22 cellular contexts compared by ENCODE assay signal in genomic region chr6:111689946-111690345, GRCh38.
DNase-seq lines count a peak whose midpoint lies in the region; ATAC-seq and TF ChIP-seq lines count a peak whose summit lies in the region.
"Had no signal": no experiment of that assay in that cellular context is flagged by ENCODE, and none has a peak within 500 bp of the region (broad histone marks: within the 10 kb centered on the region; RNA-seq: fewer than 3 reads in every experiment).

No MANE protein-coding gene starts in this region.

- peaks cover 29% of the 10 kb centered on the region for H3K4me1 ChIP-seq in rectal smooth muscle tissue (ENCODE audit: control insufficient read depth, insufficient read depth, low read length)

- H3K4me1 Mint-ChIP-seq in activated T-cell treated with anti-CD3 and anti-CD28 coated beads, Interleukin-2, amount 50 U/mL, for 24 hours (ENCODE audit: low read depth) = peaks cover 77% of the 10 kb centered on the region
- H3K4me1 Mint-ChIP-seq in activated T-cell treated with anti-CD3 and anti-CD28 coated beads, Interleukin-2, amount 50 U/mL, for 4 hours (ENCODE audit: low read depth) = peaks cover 63% of the 10 kb centered on the region

- no peaks in the 10 kb centered on the region for H3K9me3 Mint-ChIP-seq in activated T-cell treated with anti-CD3 and anti-CD28 coated beads, Interleukin-2, amount 50 U/mL, for 24 hours
- H3K9me3 Mint-ChIP-seq in activated T-cell treated with anti-CD3 and anti-CD28 coated beads, Interleukin-2, amount 50 U/mL, for 4 hours = no peaks in the 10 kb centered on the region
- H3K9me3 Mint-ChIP-seq: activated naive CD8-positive, alpha-beta T cell treated with anti-CD3 and anti-CD28 coated beads, Interleukin-2, amount 10 ng/mL, durations not matched to agents 7 days and 5 days had no signal

- H3K4me3 Mint-ChIP-seq in activated T-cell treated with anti-CD3 and anti-CD28 coated beads, Interleukin-2, amount 50 U/mL, for 24 hours = no peak overlapping the region
- no peak overlapping the region for H3K4me3 Mint-ChIP-seq in activated T-cell treated with anti-CD3 and anti-CD28 coated beads, Interleukin-2, amount 50 U/mL, for 4 hours
- H3K4me3 Mint-ChIP-seq: activated naive CD8-positive, alpha-beta T cell treated with anti-CD3 and anti-CD28 coated beads, Interleukin-2, amount 10 ng/mL, durations not matched to agents 7 days and 5 days had no signal

- H3K36me3 Mint-ChIP-seq in activated T-cell treated with anti-CD3 and anti-CD28 coated beads, Interleukin-2, amount 50 U/mL, for 24 hours (ENCODE audit: low read depth) = peaks cover 99% of the 10 kb centered on the region
- H3K36me3 Mint-ChIP-seq in activated T-cell treated with anti-CD3 and anti-CD28 coated beads, Interleukin-2, amount 50 U/mL, for 4 hours (ENCODE audit: insufficient read depth) = peaks cover 79% of the 10 kb centered on the region

- peaks cover 3% of the 10 kb centered on the region for H3K36me3 ChIP-seq in rectal smooth muscle tissue (ENCODE audit: control insufficient read depth, insufficient read depth, low read length)

- H3K9ac ChIP-seq in rectal smooth muscle tissue (ENCODE audit: low read length) = no peak overlapping the region

- no peak for TF ChIP-seq CTCF in VCaP (conservative IDR thresholded peaks at IDR 0.05)
- TF ChIP-seq CTCF in GM10266 (IDR thresholded peaks at IDR 0.05; ENCODE audit: control insufficient read depth, insufficient read depth, low read depth, missing control alignments) = no peak

- ATAC-seq in activated T-cell treated with anti-CD3 and anti-CD28 coated beads, Interleukin-2, amount 50 U/mL, for 4 hours = no peak
- ATAC-seq in esophagus mucosa (peak; percentile 37), HG03469 (IDR thresholded peaks at IDR 0.05; ENCODE audit: unreplicated experiment) (no peak)
- ATAC-seq: activated CD4-positive, CD25-positive, alpha-beta regulatory T cell treated with anti-CD3 and anti-CD28 coated beads, Interleukin-2, amount 50 U/mL, for 24 hours; psoas muscle had no signal

- no peak overlapping the region for H3K4me3 ChIP-seq in rectal smooth muscle tissue (ENCODE audit: low read length)
- H3K4me3 ChIP-seq: psoas muscle, SK-N-MC, stomach, tibial artery had no signal

- H3K27me3 Mint-ChIP-seq in activated T-cell treated with anti-CD3 and anti-CD28 coated beads, Interleukin-2, amount 50 U/mL, for 24 hours = no peaks in the 10 kb centered on the region
- H3K27me3 Mint-ChIP-seq in activated T-cell treated with anti-CD3 and anti-CD28 coated beads, Interleukin-2, amount 50 U/mL, for 4 hours (ENCODE audit: low read depth) = no peaks in the 10 kb centered on the region
- H3K27me3 Mint-ChIP-seq: activated naive CD8-positive, alpha-beta T cell treated with anti-CD3 and anti-CD28 coated beads, Interleukin-2, amount 10 ng/mL, durations not matched to agents 7 days and 5 days had no signal

- H3K27me3 ChIP-seq in rectal smooth muscle tissue (ENCODE audit: control insufficient read depth, insufficient read depth, low read length) = no peaks in the 10 kb centered on the region
- H3K27me3 ChIP-seq: stomach, tibial artery had no signal

- peak overlapping the region; percentile 23 for H3K27ac Mint-ChIP-seq in activated T-cell treated with anti-CD3 and anti-CD28 coated beads, Interleukin-2, amount 50 U/mL, for 24 hours
- H3K27ac Mint-ChIP-seq: activated naive CD8-positive, alpha-beta T cell treated with anti-CD3 and anti-CD28 coated beads, Interleukin-2, amount 10 ng/mL, durations not matched to agents 7 days and 5 days had no signal

- H3K27ac ChIP-seq in VCaP (peak overlapping the region; percentile 92; the same call in 1 of the 2 replicates), rectal smooth muscle tissue (ENCODE audit: low read depth, low read length) (peak overlapping the region; percentile 44)
- H3K27ac ChIP-seq: SK-N-MC, tibial artery had no signal

- no peak for DNase-seq in activated T-cell treated with anti-CD3 and anti-CD28 coated beads, Interleukin-2, amount 50 U/mL, for 24 hours
- DNase-seq in activated T-cell treated with anti-CD3 and anti-CD28 coated beads, Interleukin-2, amount 50 U/mL, for 4 hours = no peak
- DNase-seq in GM10266 (ENCODE audit: extremely low spot score) (no peak), NCI-H1436 treated with DMSO at 0.1 percent for 48 hours (lab: John Stamatoyannopoulos, UW) (no peak)
- DNase-seq: activated naive CD8-positive, alpha-beta T cell treated with anti-CD3 and anti-CD28 coated beads, Interleukin-2, amount 10 ng/mL, durations not matched to agents 7 days and 5 days; DMS 273 treated with DMSO at 0.1 percent for 48 hours; EL; IMR-90; kidney glomerular epithelial cell; NCI-H1694; NCI-H2171; NCI-H524; nucleus accumbens; psoas muscle; stomach; tibial artery had no signal
